In the genomic region with DNA sequence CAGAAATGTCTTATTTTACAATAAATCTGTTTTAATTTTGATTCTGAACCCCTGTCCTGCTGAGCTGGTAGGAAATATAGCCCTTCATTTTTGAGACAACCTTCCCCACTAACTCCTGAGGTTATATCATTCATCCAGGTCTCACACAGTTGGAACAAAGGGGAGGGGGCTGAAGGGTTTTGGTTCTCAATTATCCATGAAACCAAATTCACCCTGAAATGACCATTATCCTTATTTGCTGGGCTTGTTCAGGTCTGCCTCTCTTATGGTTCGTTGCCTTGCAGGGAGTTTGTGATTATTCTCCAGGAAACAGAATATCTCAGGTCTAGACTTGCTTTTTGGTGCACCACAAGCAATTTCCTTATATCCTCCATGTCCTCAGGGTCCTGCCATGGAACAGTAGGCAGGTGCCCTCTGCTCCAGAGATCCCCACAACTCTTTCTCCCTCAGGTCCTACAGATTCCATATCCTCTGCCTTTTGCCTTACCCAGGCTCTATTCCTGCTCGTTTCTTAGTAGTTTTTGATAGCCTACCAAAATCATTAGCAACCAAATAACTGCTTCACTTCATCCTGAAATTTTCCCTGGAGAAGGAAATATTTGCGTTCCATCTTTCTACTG, we compare ENCODE assay signal across 25 cellular contexts.
A peak's percentile ranks its signal among the peaks of the same experiment; 100 is the strongest.
DNase-seq lines count a peak whose midpoint lies in the region; ATAC-seq, FAIRE-seq and TF ChIP-seq lines count a peak whose summit lies in the region.
"Had no signal": no experiment of that assay in that cellular context is flagged by ENCODE, and none has a peak within 500 bp of the region (broad histone marks: within the 10 kb centered on the region; RNA-seq: fewer than 3 reads in every experiment).

No MANE protein-coding gene starts in this region.

- CTCF ChIA-PET in activated naive CD4-positive, alpha-beta T cell treated with anti-CD3 and anti-CD28 coated beads for 36 hours (lab: Charles Lee): no interaction called here
- CTCF ChIA-PET in CD4-positive, alpha-beta T cell (lab: Charles Lee): no interaction called here
- CTCF ChIA-PET in naive thymus-derived CD4-positive, alpha-beta T cell (lab: Charles Lee): no interaction called here

- FAIRE-seq in bronchial epithelial cell (lab: Jason Lieb, UNC): peak; percentile 50
- FAIRE-seq: A549, K562 had no signal

- H3K27ac Mint-ChIP-seq in activated naive CD4-positive, alpha-beta T cell treated with anti-CD3 and anti-CD28 coated beads, Interleukin-2, amount 50 U/mL, for 24 hours: peak overlapping the region; percentile 32
- H3K27ac Mint-ChIP-seq in activated naive CD4-positive, alpha-beta T cell treated with anti-CD3 and anti-CD28 coated beads for 36 hours: no peak overlapping the region
- peak overlapping the region; percentile 7 for H3K27ac Mint-ChIP-seq in CD4-positive, alpha-beta T cell
- peak overlapping the region in 6 of 9 donors; percentile 8 to 74 (median 36) for H3K27ac Mint-ChIP-seq in naive thymus-derived CD4-positive, alpha-beta T cell

- POLR2A ChIA-PET in CD4-positive, alpha-beta T cell (lab: Charles Lee): no interaction called here
- POLR2A ChIA-PET in naive thymus-derived CD4-positive, alpha-beta T cell (lab: Charles Lee): no interaction called here

- H3K27me3 ChIP-seq in CD4-positive, alpha-beta T cell (ENCODE audit: control insufficient read depth, insufficient read depth, low read length): no peaks in the 10 kb centered on the region
- no peaks in the 10 kb centered on the region for H3K27me3 ChIP-seq in bronchial epithelial cell (ENCODE audit: control insufficient read depth, insufficient read depth, low read length)
- no peaks in the 10 kb centered on the region for H3K27me3 ChIP-seq in naive thymus-derived CD4-positive, alpha-beta T cell (ENCODE audit: control insufficient read depth in 2 of 2, insufficient read depth in 2 of 2, low read length in 2 of 2)
- H3K27me3 ChIP-seq: SJCRH30 had no signal

- no peak overlapping the region for H3K27ac ChIP-seq in CD4-positive, alpha-beta T cell (ENCODE audit: low read depth, low read length)
- no peak overlapping the region for H3K27ac ChIP-seq in naive thymus-derived CD4-positive, alpha-beta T cell (ENCODE audit: low read depth, low read length)
- H3K27ac ChIP-seq: A549, GM23248, PC-9, SJCRH30 had no signal

- H3K4me1 ChIP-seq in naive thymus-derived CD4-positive, alpha-beta T cell (ENCODE audit: control insufficient read depth in 2 of 2, insufficient read depth in 2 of 2, low read length in 2 of 2): no peaks in the 10 kb centered on the region
- H3K4me1 ChIP-seq: A549, SJCRH30 had no signal

- H3K9me3 Mint-ChIP-seq in activated naive CD4-positive, alpha-beta T cell treated with anti-CD3 and anti-CD28 coated beads, Interleukin-2, amount 50 U/mL, for 24 hours: no peaks in the 10 kb centered on the region
- peaks cover 4% of the 10 kb centered on the region for H3K9me3 Mint-ChIP-seq in activated naive CD4-positive, alpha-beta T cell treated with anti-CD3 and anti-CD28 coated beads for 36 hours
- no peaks in the 10 kb centered on the region for H3K9me3 Mint-ChIP-seq in CD4-positive, alpha-beta T cell
- H3K9me3 Mint-ChIP-seq in naive thymus-derived CD4-positive, alpha-beta T cell: peaks cover 0 to 12% (median 7%) of the 10 kb centered on the region in 11 donors

- intact Hi-C loops in activated naive CD4-positive, alpha-beta T cell treated with anti-CD3 and anti-CD28 coated beads for 36 hours (cut with micrococcal nuclease): loop anchor here (1.0 kb wide), 1 partner anchor 8 kb away; no protein-coding TSS in a partner anchor
- intact Hi-C loops in CD4-positive, alpha-beta T cell (cut with DNase I, micrococcal nuclease): no loop called here
- intact Hi-C loops in naive thymus-derived CD4-positive, alpha-beta T cell (cut with micrococcal nuclease): no loop called here

- H3K36me3 ChIP-seq in bronchial epithelial cell (ENCODE audit: control insufficient read depth, insufficient read depth, low read length): no peaks in the 10 kb centered on the region
- H3K36me3 ChIP-seq in naive thymus-derived CD4-positive, alpha-beta T cell (ENCODE audit: control insufficient read depth in 2 of 3, insufficient read depth in 3 of 3, low read length in 3 of 3): peaks cover 0 to 13% (median 0%) of the 10 kb centered on the region in 3 experiments
- H3K36me3 ChIP-seq: SJCRH30 had no signal

- TF ChIP-seq CTCF in CD4-positive, alpha-beta T cell (IDR thresholded peaks at IDR 0.05): no peak
- no peak for TF ChIP-seq CTCF in bronchial epithelial cell (IDR thresholded peaks at IDR 0.05; ENCODE audit: insufficient read depth, low read length, severe bottlenecking)

- no peaks in the 10 kb centered on the region for H3K9me3 ChIP-seq in CD4-positive, alpha-beta T cell (ENCODE audit: control insufficient read depth, low read length)
- peaks cover 0 to 7% (median 0%) of the 10 kb centered on the region in 3 experiments for H3K9me3 ChIP-seq in naive thymus-derived CD4-positive, alpha-beta T cell (ENCODE audit: control insufficient read depth in 2 of 3, low read length in 3 of 3)
- H3K9me3 ChIP-seq: SJCRH30 had no signal

- ATAC-seq in CD4-positive, alpha-beta T cell (ENCODE audit: poor library complexity): no peak
- ATAC-seq in naive thymus-derived CD4-positive, alpha-beta T cell: no peak
- no peak for ATAC-seq in GM21576 (IDR thresholded peaks at IDR 0.05; ENCODE audit: unreplicated experiment)
- ATAC-seq: A549, K562, Right ventricle myocardium inferior had no signal

- H3K4me3 Mint-ChIP-seq in activated naive CD4-positive, alpha-beta T cell treated with anti-CD3 and anti-CD28 coated beads, Interleukin-2, amount 50 U/mL, for 24 hours: no peak overlapping the region
- no peak overlapping the region for H3K4me3 Mint-ChIP-seq in activated naive CD4-positive, alpha-beta T cell treated with anti-CD3 and anti-CD28 coated beads for 36 hours
- H3K4me3 Mint-ChIP-seq in CD4-positive, alpha-beta T cell: no peak overlapping the region
- no peak overlapping the region for H3K4me3 Mint-ChIP-seq in naive thymus-derived CD4-positive, alpha-beta T cell

- no peak for DNase-seq in activated naive CD4-positive, alpha-beta T cell treated with anti-CD3 and anti-CD28 coated beads for 36 hours
- DNase-seq in CD4-positive, alpha-beta T cell: no peak
- DNase-seq in bronchial epithelial cell (ENCODE audit: low read depth) (peak; percentile 42), HPDE6-E6E7 (ENCODE audit: extremely low spot score) (no peak)
- no peak for DNase-seq in naive thymus-derived CD4-positive, alpha-beta T cell
- DNase-seq: AML-193, C1 segment of cervical spinal cord, Calu3, DND-41, GM23248, H7, MV-4-11, NCI-H1105, NCI-H146, NCI-H1930, NCI-H2107, NCI-H446 treated with DMSO at 0.1 percent for 48 hours, NCI-H526 treated with DMSO at 0.1 percent for 48 hours, PC-9, SJCRH30 had no signal

- H3K27me3 Mint-ChIP-seq in activated naive CD4-positive, alpha-beta T cell treated with anti-CD3 and anti-CD28 coated beads, Interleukin-2, amount 50 U/mL, for 24 hours: no peaks in the 10 kb centered on the region
- no peaks in the 10 kb centered on the region for H3K27me3 Mint-ChIP-seq in activated naive CD4-positive, alpha-beta T cell treated with anti-CD3 and anti-CD28 coated beads for 36 hours (ENCODE audit: low read depth)
- H3K27me3 Mint-ChIP-seq in CD4-positive, alpha-beta T cell: no peaks in the 10 kb centered on the region
- no peaks in the 10 kb centered on the region for H3K27me3 Mint-ChIP-seq in naive thymus-derived CD4-positive, alpha-beta T cell

- H3K4me3 ChIP-seq in bronchial epithelial cell (ENCODE audit: low read depth, low read length): no peak overlapping the region
- H3K4me3 ChIP-seq in naive thymus-derived CD4-positive, alpha-beta T cell (ENCODE audit: low read length): no peak overlapping the region
- H3K4me3 ChIP-seq: A549, GM23248, K562, PC-9, SJCRH30 had no signal

- H3K4me1 Mint-ChIP-seq in activated naive CD4-positive, alpha-beta T cell treated with anti-CD3 and anti-CD28 coated beads, Interleukin-2, amount 50 U/mL, for 24 hours: peaks cover 55% of the 10 kb centered on the region
- H3K4me1 Mint-ChIP-seq in activated naive CD4-positive, alpha-beta T cell treated with anti-CD3 and anti-CD28 coated beads for 36 hours (ENCODE audit: low read depth): peaks cover 20% of the 10 kb centered on the region
- H3K4me1 Mint-ChIP-seq in CD4-positive, alpha-beta T cell (ENCODE audit: low read depth): peaks cover 66% of the 10 kb centered on the region
- H3K4me1 Mint-ChIP-seq in naive thymus-derived CD4-positive, alpha-beta T cell: peaks cover 8 to 81% (median 46%) of the 10 kb centered on the region in 7 donors

- peaks cover 40% of the 10 kb centered on the region for H3K36me3 Mint-ChIP-seq in activated naive CD4-positive, alpha-beta T cell treated with anti-CD3 and anti-CD28 coated beads, Interleukin-2, amount 50 U/mL, for 24 hours
- peaks cover 44% of the 10 kb centered on the region for H3K36me3 Mint-ChIP-seq in activated naive CD4-positive, alpha-beta T cell treated with anti-CD3 and anti-CD28 coated beads for 36 hours (ENCODE audit: low read depth)
- peaks cover 40% of the 10 kb centered on the region for H3K36me3 Mint-ChIP-seq in CD4-positive, alpha-beta T cell (ENCODE audit: low read depth)
- H3K36me3 Mint-ChIP-seq in naive thymus-derived CD4-positive, alpha-beta T cell: peaks cover 0 to 60% (median 32%) of the 10 kb centered on the region in 5 donors
